Comparison of ENCODE assay signal across 8 cellular contexts in genomic region chr2:62194558-62195420, GRCh38. TPM values are rescaled to one million over a fixed set of nuclear protein-coding genes. Genes with fewer than 3 reads are reported as not detected.
A peak's percentile ranks its signal among the peaks of the same experiment; 100 is the strongest.
DNase-seq lines count a peak whose midpoint lies in the region; ATAC-seq, FAIRE-seq and TF ChIP-seq lines count a peak whose summit lies in the region.

No MANE protein-coding gene starts in this region.

- peak overlapping the region; percentile 92 to 97 for H3K27ac ChIP-seq in coronary artery

- no peaks in the 10 kb centered on the region for H3K36me3 ChIP-seq in mucosa of stomach (ENCODE audit: control insufficient read depth, insufficient read depth, low read length)

- H3K4me3 Mint-ChIP-seq in activated naive CD4-positive, alpha-beta T cell treated with anti-CD3 and anti-CD28 coated beads, Interleukin-2, amount 50 U/mL, for 24 hours = peak overlapping the region; percentile 80

- no peak for TF ChIP-seq POLR2A in GM12891 (IDR thresholded peaks at IDR 0.05; ENCODE audit: low read depth, low read length)

- H3K4me1 Mint-ChIP-seq in activated naive CD4-positive, alpha-beta T cell treated with anti-CD3 and anti-CD28 coated beads, Interleukin-2, amount 50 U/mL, for 24 hours = peaks cover 20% of the 10 kb centered on the region

- ATAC-seq in GM21737 (IDR thresholded peaks at IDR 0.05; ENCODE audit: unreplicated experiment) = no peak
- ATAC-seq in HG02798 (IDR thresholded peaks at IDR 0.05; ENCODE audit: poor library complexity, unreplicated experiment) = no peak

- H3K27ac Mint-ChIP-seq in activated naive CD4-positive, alpha-beta T cell treated with anti-CD3 and anti-CD28 coated beads, Interleukin-2, amount 50 U/mL, for 24 hours = no peak overlapping the region

- no peak for FAIRE-seq in GM12891 (lab: Jason Lieb, UNC)

- H3K4me1 ChIP-seq in mucosa of stomach (ENCODE audit: control insufficient read depth, insufficient read depth, low read length) = peaks cover 17% of the 10 kb centered on the region

- no peaks in the 10 kb centered on the region for H3K9me3 ChIP-seq in mucosa of stomach (ENCODE audit: control insufficient read depth, low read length)

- no peak for DNase-seq in activated naive CD4-positive, alpha-beta T cell (lab: John Stamatoyannopoulos, UW)
- DNase-seq in coronary artery (ENCODE audit: low spot score) = no peak
- DNase-seq in NCI-H1092 treated with DMSO at 0.1 percent for 48 hours (lab: John Stamatoyannopoulos, UW) = no peak
- no peak for DNase-seq in GM12891 (ENCODE audit: insufficient read length, low spot score)

- H3K27me3 Mint-ChIP-seq in activated naive CD4-positive, alpha-beta T cell treated with anti-CD3 and anti-CD28 coated beads, Interleukin-2, amount 50 U/mL, for 24 hours = no peaks in the 10 kb centered on the region

- no peaks in the 10 kb centered on the region for H3K27me3 ChIP-seq in mucosa of stomach (ENCODE audit: control insufficient read depth, insufficient read depth, low read length)

- H3K9me3 Mint-ChIP-seq in activated naive CD4-positive, alpha-beta T cell treated with anti-CD3 and anti-CD28 coated beads, Interleukin-2, amount 50 U/mL, for 24 hours = no peaks in the 10 kb centered on the region

- TF ChIP-seq CTCF in coronary artery (IDR thresholded peaks at IDR 0.05) = no peak

- H3K4me3 ChIP-seq in coronary artery (peak overlapping the region; percentile 90), mucosa of stomach (ENCODE audit: low read length) (peak overlapping the region; percentile 99)

- peak overlapping the region; percentile 97 for H3K9ac ChIP-seq in mucosa of stomach (ENCODE audit: low read length)

- peaks cover 2% of the 10 kb centered on the region for H3K36me3 Mint-ChIP-seq in activated naive CD4-positive, alpha-beta T cell treated with anti-CD3 and anti-CD28 coated beads, Interleukin-2, amount 50 U/mL, for 24 hours

TF ChIP-seq in GM12891, 5 proteins besides CTCF, POLR2A, EP300 and RAD21:
- TF ChIP-seq PAX5 (IDR thresholded peaks at IDR 0.05; ENCODE audit: insufficient read depth, low read length, severe bottlenecking) (no peak), TAF1 (IDR thresholded peaks at IDR 0.05; ENCODE audit: low read depth, low read length) (no peak), SPI1 (IDR thresholded peaks at IDR 0.05; ENCODE audit: low read depth, low read length) (no peak), POU2F2 (IDR thresholded peaks at IDR 0.05; ENCODE audit: low read depth, low read length) (no peak), POLR2AphosphoS5 (IDR thresholded peaks at IDR 0.05; ENCODE audit: low read depth, low read length) (no peak)

RNA-seq across cellular contexts. Expression of gene B3GNT2, which starts 1.1 kb away (rescaled TPM):
- polyA plus RNA-seq in GM12891 (2012; ENCODE audit: low read depth, missing spikeins) = 47.2 TPM
